ENCODE assay signal across 33 cellular contexts in genomic region chr19:40241125-40241808, GRCh38. TPM values are rescaled to one million over a fixed set of nuclear protein-coding genes. Genes with fewer than 3 reads are reported as not detected.
DNase-seq lines count a peak whose midpoint lies in the region; ATAC-seq and TF ChIP-seq lines count a peak whose summit lies in the region.
"Had no signal": no experiment of that assay in that cellular context is flagged by ENCODE, and none has a peak within 500 bp of the region (broad histone marks: within the 10 kb centered on the region; RNA-seq: fewer than 3 reads in every experiment).

No MANE protein-coding gene starts in this region.

- in situ Hi-C loops in GM13977 (cut with MboI; ENCODE audit: low pct_unique_long_range_greater_than_20kb, low sequenced_read_pairs, unreplicated experiment): no loop called here

- TF ChIP-seq EP300 in esophagus muscularis mucosa (IDR thresholded peaks at IDR 0.05) (no peak), upper lobe of left lung (IDR thresholded peaks at IDR 0.05) (no peak)

- peak in 1 of 2 donors; percentile 22 for ATAC-seq in upper lobe of left lung (ENCODE audit: low FRiP score in 2 of 2)
- ATAC-seq: activated T-cell treated with anti-CD3 and anti-CD28 coated beads, Interleukin-2, amount 50 U/mL, for 72 hours; foreskin keratinocyte; stimulated activated naive CD8-positive, alpha-beta T cell treated with anti-CD3 and anti-CD28 coated beads, Interleukin-15, Interleukin-2, amounts not matched to agents 100 U/mL and 50 U/mL, for 24 hours had no signal

- H3K36me3 Mint-ChIP-seq in nephron (ENCODE audit: low read depth): peaks cover 25% of the 10 kb centered on the region

- TF ChIP-seq CTCF in esophagus muscularis mucosa (IDR thresholded peaks at IDR 0.05) (no peak), nephron (IDR thresholded peaks at IDR 0.05; ENCODE audit: unreplicated experiment in 3 of 3) (no peak), upper lobe of left lung (IDR thresholded peaks at IDR 0.05) (no peak), GM13977 (IDR thresholded peaks at IDR 0.05; ENCODE audit: extremely low read depth, insufficient read depth, missing control alignments) (no peak)

- peaks cover 29 to 43% (median 38%) of the 10 kb centered on the region in 4 donors for H3K4me1 ChIP-seq in esophagus muscularis mucosa
- H3K4me1 ChIP-seq in upper lobe of left lung: peaks cover 14 to 22% (median 21%) of the 10 kb centered on the region in 4 donors
- H3K4me1 ChIP-seq: foreskin keratinocyte, pancreas had no signal

- H3K4me3 Mint-ChIP-seq in nephron: no peak overlapping the region
- H3K4me3 Mint-ChIP-seq: activated naive CD4-positive, alpha-beta T cell treated with anti-CD3 and anti-CD28 coated beads for 36 hours; activated T-cell treated with anti-CD3 and anti-CD28 coated beads, Interleukin-2, amount 50 U/mL, for 72 hours; neural crest cell had no signal

- intact Hi-C loops in esophagus muscularis mucosa (cut with DNase I): no loop called here

- H3K9me3 ChIP-seq in esophagus muscularis mucosa (no peaks in the 10 kb centered on the region), upper lobe of left lung (no peaks in the 10 kb centered on the region)
- H3K9me3 ChIP-seq: pancreas had no signal

- H3K4me1 Mint-ChIP-seq in nephron: peaks cover 28% of the 10 kb centered on the region

- DNase-seq in esophagus muscularis mucosa (ENCODE audit: extremely low spot score): no peak
- no peak for DNase-seq in upper lobe of left lung
- no peak for DNase-seq in stimulated activated naive CD4-positive, alpha-beta T cell (lab: John Stamatoyannopoulos, UW)
- DNase-seq in GM13977 (ENCODE audit: low spot score): no peak
- no peak for DNase-seq in NCI-H1417 treated with DMSO at 0.1 percent for 48 hours (lab: John Stamatoyannopoulos, UW)
- DNase-seq: activated CD4-positive, alpha-beta T cell treated with anti-CD3 and anti-CD28 coated beads, Interleukin-2, amount 50 U/mL, for 48 hours; activated CD4-positive, CD25-positive, alpha-beta regulatory T cell treated with anti-CD3 and anti-CD28 coated beads, Interleukin-2, amount 50 U/mL, for 72 hours; activated naive CD4-positive, alpha-beta T cell treated with anti-CD3 and anti-CD28 coated beads for 36 hours; activated T-cell treated with anti-CD3 and anti-CD28 coated beads, Interleukin-2, amount 50 U/mL, for 72 hours; amniotic stem cell; CD8-positive, alpha-beta memory T cell; cortex of kidney; foreskin keratinocyte; KG1; kidney glomerular epithelial cell; NCI-H1105; NCI-H2029; NCI-H2227 treated with DMSO at 0.1 percent for 48 hours; NCI-H526; NK-92 treated with Interleukin-12 subunit alpha and Interleukin-12 subunit beta, amount 100 ng/mL, for 24 hours; pancreas; PC-9; SHP77; stimulated activated naive CD8-positive, alpha-beta T cell treated with anti-CD3 and anti-CD28 coated beads, Interleukin-15, Interleukin-2, amounts not matched to agents 100 U/mL and 50 U/mL, for 24 hours had no signal

- H3K27me3 Mint-ChIP-seq in nephron (ENCODE audit: low read depth): no peaks in the 10 kb centered on the region
- H3K27me3 Mint-ChIP-seq: CD8-positive, alpha-beta memory T cell had no signal

- 91% methylated on average over 12 of the region's 12 CpGs for WGBS in esophagus muscularis mucosa
- WGBS in upper lobe of left lung, 2 donors: 90 to 91% methylated on average over 12 of the region's 12 CpGs

- H3K36me3 ChIP-seq in esophagus muscularis mucosa (peaks cover 51 to 64% (median 58%) of the 10 kb centered on the region in 4 donors), upper lobe of left lung (peaks cover 20 to 59% (median 51%) of the 10 kb centered on the region in 4 donors)

- H3K27ac Mint-ChIP-seq in nephron: peak overlapping the region; percentile 22 to 85 (median 66)
- H3K27ac Mint-ChIP-seq: activated naive CD4-positive, alpha-beta T cell treated with anti-CD3 and anti-CD28 coated beads for 36 hours; activated T-cell treated with anti-CD3 and anti-CD28 coated beads, Interleukin-2, amount 50 U/mL, for 72 hours had no signal

- no peak for TF ChIP-seq POLR2A in esophagus muscularis mucosa (IDR thresholded peaks at IDR 0.05; ENCODE audit: low read depth)
- no peak for TF ChIP-seq POLR2A in upper lobe of left lung (IDR thresholded peaks at IDR 0.05)

- no peak overlapping the region for H3K4me3 ChIP-seq in esophagus muscularis mucosa
- no peak overlapping the region for H3K4me3 ChIP-seq in upper lobe of left lung
- H3K4me3 ChIP-seq: pancreas, PC-9, skin epidermis had no signal

- no peaks in the 10 kb centered on the region for H3K9me3 Mint-ChIP-seq in nephron
- H3K9me3 Mint-ChIP-seq: activated naive CD4-positive, alpha-beta T cell treated with anti-CD3 and anti-CD28 coated beads for 36 hours; activated T-cell treated with anti-CD3 and anti-CD28 coated beads, Interleukin-2, amount 50 U/mL, for 72 hours; CD8-positive, alpha-beta memory T cell; neural crest cell had no signal

- H3K27ac ChIP-seq in angular gyrus (ENCODE audit: low read depth, low read length): peak overlapping the region; percentile 86
- H3K27ac ChIP-seq in esophagus muscularis mucosa (replicated peaks in 1 of 4): peak overlapping the region in 3 of 4 donors; percentile 52 to 58 (median 58)
- H3K27ac ChIP-seq in upper lobe of left lung: peak overlapping the region in 3 of 4 donors; percentile 30 to 67 (median 58)
- H3K27ac ChIP-seq: foreskin keratinocyte, pancreas, PC-9 had no signal

- H3K27me3 ChIP-seq in esophagus muscularis mucosa: no peaks in the 10 kb centered on the region
- H3K27me3 ChIP-seq in upper lobe of left lung: no peaks in the 10 kb centered on the region
- H3K27me3 ChIP-seq: foreskin keratinocyte, pancreas had no signal

RNA-seq across cellular contexts. Expression of gene CCNP, which starts 14.8 kb away (rescaled TPM):
- total RNA-seq in esophagus muscularis mucosa (under 1 TPM in 1 of 4 donors, not detected in 3; 0.97 TPM), upper lobe of left lung (under 1 TPM in 3 of 6 donors, not detected in 3; 0.31 to 1.00 (median 0.79) TPM)
- total RNA-seq: activated naive CD4-positive, alpha-beta T cell treated with anti-CD3 and anti-CD28 coated beads for 36 hours; Daoy had no signal

RNA-seq across cellular contexts. Expression of gene TTC9B, which starts 23.1 kb away (rescaled TPM):
- total RNA-seq in esophagus muscularis mucosa (not detected), upper lobe of left lung (not detected)
- total RNA-seq: activated naive CD4-positive, alpha-beta T cell treated with anti-CD3 and anti-CD28 coated beads for 36 hours; activated T-cell treated with anti-CD3 and anti-CD28 coated beads, Interleukin-2, amount 50 U/mL, for 72 hours; CD8-positive, alpha-beta memory T cell; Daoy; foreskin keratinocyte; H1; MCF 10A; pancreas; renal cortical epithelial cell; T-helper 2 cell treated with Interferon-gamma antibody and Interleukin-4, amounts not matched to agents 100 ng/mL and 5 ng/mL, for 36 hours had no signal

RNA-seq across cellular contexts. Expression of gene AKT2, which starts 43.9 kb away (rescaled TPM):
- total RNA-seq in esophagus muscularis mucosa: 10 to 100 TPM; 53.3 to 82.1 (median 64.0) TPM
- total RNA-seq in upper lobe of left lung: 100 to 1,000 TPM in 4 of 6 donors, 10 to 100 TPM in 2; 59.7 to 164 (median 105) TPM

RNA-seq across cellular contexts. Expression of gene MAP3K10, which starts 50.0 kb away (rescaled TPM):
- 10 to 100 TPM; 10.1 to 25.9 (median 20.8) TPM for total RNA-seq in esophagus muscularis mucosa
- 10 to 100 TPM in 5 of 6 donors, 1 to 10 TPM in 1; 9.0 to 56.6 (median 18.4) TPM for total RNA-seq in upper lobe of left lung
